Comparison of ENCODE assay signal across 8 cellular contexts in genomic region chr3:48635222-48636021, GRCh38. TPM values are rescaled to one million over a fixed set of nuclear protein-coding genes. Genes with fewer than 3 reads are reported as not detected.
DNase-seq lines count a peak whose midpoint lies in the region; ATAC-seq, FAIRE-seq and TF ChIP-seq lines count a peak whose summit lies in the region.

Gene SLC26A6 (minus strand): TSS chr3:48635461. CDS start chr3:48635393, 68 bp downstream.

- ATAC-seq in GM19395 (IDR thresholded peaks at IDR 0.05; ENCODE audit: unreplicated experiment) (peak; percentile 92), HG03565 (IDR thresholded peaks at IDR 0.05; ENCODE audit: unreplicated experiment) (peak; percentile 80), HepG2 (peak; percentile 91)

- H3K27ac ChIP-seq in HepG2 (ENCODE audit: extremely low read length, insufficient read depth, low read length) = peak within 1 kb of the TSS; percentile 74

- in situ Hi-C loops in HepG2 (cut with HindIII; ENCODE audit: extremely low pct_ligation_motif_present, low pct_unique_long_range_greater_than_20kb) = no loop called here

- TF ChIP-seq EP300 in HepG2 (IDR thresholded peaks at IDR 0.05; ENCODE audit: low read depth in 2 of 2, low read length in 2 of 2) = peak in 1 of 2 experiments; percentile 8; a peak in 1 of 4 replicates
- no peak; the same call in 1 of the 2 replicates for TF ChIP-seq EP300 in HepG2 (CRISPR knock-in tag; IDR thresholded peaks at IDR 0.05; ENCODE audit: borderline replicate concordance)

- peaks cover 8 to 33% of the 10 kb centered on the region in 2 experiments; a peak in 4 of 5 replicates for H3K36me3 ChIP-seq in HepG2 (replicated peaks in 1 of 2; ENCODE audit: control insufficient read depth in 1 of 2, insufficient read depth in 2 of 2, low read length in 2 of 2)

- CTCF ChIA-PET in HepG2 (lab: Yijun Ruan, JAX; ENCODE audit: low intra/inter-chr PET ratio, low total read pairs) = interaction anchor here (2.2 kb wide), 1 partner anchor 26 kb away, joined by 13 read pairs; the partner anchor contains the start of gene UQCRC1

- peak within 1 kb of the TSS; percentile 71 to 96 (median 93) for H3K4me3 ChIP-seq in HepG2 (replicated peaks in 1 of 3; ENCODE audit: insufficient read depth in 1 of 3, low read depth in 2 of 3, low read length in 3 of 3)

- peak within 1 kb of the TSS; percentile 88 for H3K4me2 ChIP-seq in HepG2 (ENCODE audit: low read depth, low read length)

- DNase-seq in CD1c-positive myeloid dendritic cell (ENCODE audit: extremely low spot score) (peak; percentile 98), NCI-H748 treated with DMSO at 0.1 percent for 48 hours (lab: John Stamatoyannopoulos, UW) (peak; percentile 72), dermis blood vessel endothelial cell (peak; percentile 98), HepG2 (ENCODE audit: low spot score) (peak; percentile 93)
- peak; percentile 85 to 89 for DNase-seq in activated CD4-positive, alpha-beta T cell treated with anti-CD3 and anti-CD28 coated beads, Interleukin-2, amount 50 U/mL, for 24 hours (ENCODE audit: low read depth in 1 of 2, low spot score in 1 of 2)
- peak; percentile 95 for DNase-seq in stimulated activated CD4-positive, alpha-beta T cell treated with anti-CD3 and anti-CD28 coated beads, Interleukin-4, amount 100 ng/mL, for 1 hour

- H3K27me3 ChIP-seq in HepG2 (ENCODE audit: control insufficient read depth in 1 of 2, insufficient read depth in 2 of 2, low read length in 2 of 2) = no peaks in the 10 kb centered on the region; a peak in 1 of 5 replicates

- POLR2A ChIA-PET in HepG2 (lab: Yijun Ruan, JAX) = interaction anchor here (0.7 to 4.8 kb wide), 25 partner anchors 11 to 395 kb away, joined by 3 to 140 read pairs (median 6); partner anchors contain the start of genes CCDC51, CELSR3, COL7A1 and IP6K2

- 0% methylated on average over 5 of the region's 68 CpGs for WGBS in HepG2 (ENCODE audit: low lambda C conversion rate)

- H3K4me1 ChIP-seq in HepG2 (ENCODE audit: insufficient read depth, low read length) = peaks cover 64% of the 10 kb centered on the region

- peaks cover 43% of the 10 kb centered on the region for H3K79me2 ChIP-seq in HepG2 (ENCODE audit: insufficient read depth, low read length)

- H2AFZ ChIP-seq in HepG2 (ENCODE audit: low read length) = no peak within 1 kb of the TSS

- intact Hi-C loops in HepG2 (cut with micrococcal nuclease; ENCODE audit: unreplicated experiment) = loop anchor here (1.0 to 2.0 kb wide), 3 partner anchors 17 to 79 kb away; partner anchors contain the start of genes PFKFB4 and UQCRC1

- TSS peak; percentile 70 for BruUV-seq in HepG2 (replicated peaks; lab: Mats Ljungman, UMichigan)

- H3K9ac ChIP-seq in HepG2 (ENCODE audit: insufficient read depth, low read depth, low read length) = peak within 1 kb of the TSS; percentile 83

- TF ChIP-seq RAD21 in HepG2 (CRISPR knock-in tag; IDR thresholded peaks at IDR 0.05) = peak; percentile 77

- no peaks in the 10 kb centered on the region for H3K9me3 ChIP-seq in HepG2 (ENCODE audit: low read length)

- peak in 1 of 2 experiments; percentile 83; a peak in 2 of 4 replicates for TF ChIP-seq POLR2A in HepG2 (IDR thresholded peaks at IDR 0.05; ENCODE audit: insufficient read depth in 1 of 2, low read depth in 2 of 2, low read length in 2 of 2)

- no peaks in the 10 kb centered on the region for H4K20me1 ChIP-seq in HepG2 (ENCODE audit: insufficient read depth, low read length)

- TF ChIP-seq CTCF in HepG2 (CRISPR knock-in tag; IDR thresholded peaks at IDR 0.05) = peak; percentile 85

- FAIRE-seq in HepG2 (lab: Jason Lieb, UNC) = peak; percentile 62

TF ChIP-seq in HepG2, 621 proteins besides CTCF, POLR2A, EP300 and RAD21 (continues in another document):
- TF ChIP-seq MLXIP (CRISPR knock-in tag; IDR thresholded peaks at IDR 0.05; ENCODE audit: borderline replicate concordance) (no peak; the same call in 1 of the 2 replicates), NBN (conservative IDR thresholded peaks at IDR 0.05) (no peak), PHF20 (CRISPR knock-in tag; IDR thresholded peaks at IDR 0.05) (no peak), JUND (CRISPR knock-in tag; IDR thresholded peaks at IDR 0.05) (0 out of 2 replicates have a peak, but pooled peaks have one; percentile 24), AGO2 (optimal IDR thresholded peaks at IDR 0.05; ENCODE audit: low read depth, low read length) (peak; percentile 69), NFYC (CRISPR knock-in tag; IDR thresholded peaks at IDR 0.05) (peak; percentile 89), ZNF703 (CRISPR knock-in tag; IDR thresholded peaks at IDR 0.05; ENCODE audit: borderline replicate concordance) (0 out of 2 replicates have a peak, but pooled peaks have one; percentile 73), GATAD1 (CRISPR knock-in tag; IDR thresholded peaks at IDR 0.05) (peak; percentile 68), HINFP (CRISPR knock-in tag; IDR thresholded peaks at IDR 0.05; ENCODE audit: low read depth) (no peak), ZNF180 (CRISPR knock-in tag; IDR thresholded peaks at IDR 0.05; ENCODE audit: borderline replicate concordance, low read depth) (no peak), PBX3 (CRISPR knock-in tag; IDR thresholded peaks at IDR 0.05; ENCODE audit: borderline replicate concordance) (peak; percentile 51; the same call in 1 of the 2 replicates), FOXK1 (CRISPR knock-in tag; IDR thresholded peaks at IDR 0.05; ENCODE audit: borderline replicate concordance, low read depth) (0 out of 2 replicates have a peak, but pooled peaks have one; percentile 13), NFYB (CRISPR knock-in tag; IDR thresholded peaks at IDR 0.05) (peak; percentile 96)

RNA-seq across cellular contexts. Expression of gene SLC26A6, which starts in this region (rescaled TPM):
- total RNA-seq in dermis blood vessel endothelial cell (23.9 and 27.7 TPM in 2 replicates), HepG2 (2016; rRNA removed; fragmentation: Illumina TruSeq; extraction: Trizol) (10.3 and 40.7 TPM in 2 replicates)
- 8.0 and 8.2 TPM in 2 replicates for total RNA-seq in HepG2 (2016; cell fraction: cytosol; rRNA removed; fragmentation: Illumina TruSeq; extraction: Trizol; ENCODE audit: low read depth)
- total RNA-seq in HepG2 (2016; cell fraction: insoluble cytoplasmic fraction; rRNA removed; fragmentation: Illumina TruSeq; extraction: Trizol) = 9.6 and 38.5 TPM in 2 replicates
- total RNA-seq in HepG2 (2016; cell fraction: membrane; rRNA removed; fragmentation: Illumina TruSeq; extraction: Trizol) = 8.3 and 9.4 TPM in 2 replicates
- 50.7 and 62.0 TPM in 2 replicates for total RNA-seq in HepG2 (2016; cell fraction: nucleus; rRNA removed; fragmentation: Illumina TruSeq; extraction: Trizol)
- polyA plus RNA-seq in HepG2 (2011; rRNA removed) = 184 and 298 TPM in 2 replicates
- 90.8 and 93.6 TPM in 2 replicates for polyA plus RNA-seq in HepG2 (2011; cell fraction: cytosol; rRNA removed)
- polyA plus RNA-seq in HepG2 (2011; cell fraction: nucleus; rRNA removed) = 3,075 and 3,281 TPM in 2 replicates
- polyA plus RNA-seq in HepG2 (2012) = 163 and 233 TPM in 2 replicates
- 3.5 and 4.6 TPM in 2 replicates for polyA plus RNA-seq in HepG2 (2016; cell fraction: cytosol; fragmentation: Illumina TruSeq; extraction: Trizol; ENCODE audit: low read depth)
- 6.7 and 9.8 TPM in 2 replicates for polyA plus RNA-seq in HepG2 (2016; cell fraction: insoluble cytoplasmic fraction; fragmentation: Illumina TruSeq; extraction: Trizol; ENCODE audit: low read depth)
- polyA plus RNA-seq in HepG2 (2016; cell fraction: membrane; fragmentation: Illumina TruSeq; extraction: Trizol; ENCODE audit: low read depth) = 4.9 and 6.2 TPM in 2 replicates
- polyA plus RNA-seq in HepG2 (2016; cell fraction: nucleus; fragmentation: Illumina TruSeq; extraction: Trizol; ENCODE audit: insufficient read depth, low read depth) = 133 and 147 TPM in 2 replicates
- 56.2 and 422 TPM in 2 replicates for polyA minus RNA-seq in HepG2 (2011; rRNA and poly(A)+ RNA removed; ENCODE audit: low replicate concordance)
- polyA minus RNA-seq in HepG2 (2011; cell fraction: cytosol; rRNA and poly(A)+ RNA removed) = 79.8 and 100 TPM in 2 replicates
- polyA minus RNA-seq in HepG2 (2011; cell fraction: nucleus; rRNA and poly(A)+ RNA removed) = 459 and 526 TPM in 2 replicates

Comparison
In these comparisons a context has a peak if more than half of its experiments do, and no peak if none do; other contexts are left out.
1. Peak in every context shown above with its lines: DNase-seq, ATAC-seq, H3K4me3 ChIP-seq and H3K27ac ChIP-seq.